In genomic region chr10:113740850-113741249, GRCh38 we compare ENCODE assay signal across 39 cellular contexts. TPM values are rescaled to one million over a fixed set of nuclear protein-coding genes. Genes with fewer than 3 reads are reported as not detected.
"Had no signal": no experiment of that assay in that cellular context is flagged by ENCODE, and none has a peak within 500 bp of the region (broad histone marks: within the 10 kb centered on the region; RNA-seq: fewer than 3 reads in every experiment).

No MANE protein-coding gene starts in this region.

- H3K4me3 ChIP-seq: adrenal gland, cardiac muscle cell had no signal

- H3K36me3 ChIP-seq: adrenal gland, cardiac muscle cell had no signal

- DNase-seq: activated B cell treated with CpG ODN at 0.5 μM for 24 hours; activated CD4-positive, alpha-beta memory T cell treated with anti-CD3 and anti-CD28 coated beads for 36 hours; activated CD4-positive, alpha-beta T cell treated with anti-CD3 and anti-CD28 coated beads for 4 hours; activated CD4-positive, alpha-beta T cell treated with anti-CD3 and anti-CD28 coated beads, Interleukin-2, amount 10 ng/mL, durations not matched to agents 24 days and 14 days; activated CD4-positive, alpha-beta T cell treated with anti-CD3 and anti-CD28 coated beads, Interleukin-2, amount 50 U/mL, for 1 hour; activated CD4-positive, alpha-beta T cell treated with anti-CD3 and anti-CD28 coated beads, Interleukin-2, amount 50 U/mL, for 4 hours; activated CD4-positive, CD25-positive, alpha-beta regulatory T cell treated with anti-CD3 and anti-CD28 coated beads, Interleukin-2, amount 50 U/mL, for 72 hours; activated CD8-positive, alpha-beta memory T cell treated with anti-CD3 and anti-CD28 coated beads, Interleukin-2, amount 50 U/mL, for 4 hours; activated CD8-positive, alpha-beta T cell treated with anti-CD3 and anti-CD28 coated beads for 36 hours; activated effector memory CD4-positive, alpha-beta T cell treated with anti-CD3 and anti-CD28 coated beads, Interleukin-2, amount 50 U/mL, for 16 hours; activated gamma-delta T cell treated with Interleukin-2 at 50 U/mL for 16 hours; activated naive CD4-positive, alpha-beta T cell treated with anti-CD3 and anti-CD28 coated beads for 36 hours; activated naive CD4-positive, alpha-beta T cell treated with anti-CD3 and anti-CD28 coated beads, Interleukin-2, amount 50 U/mL, for 16 hours; activated naive CD8-positive, alpha-beta T cell treated with anti-CD3 and anti-CD28 coated beads for 36 hours; activated T-cell treated with anti-CD3 and anti-CD28 coated beads for 4 hours; activated T-cell treated with anti-CD3 and anti-CD28 coated beads, Interleukin-2, amount 50 U/mL, for 1 hour; activated T-cell treated with anti-CD3 and anti-CD28 coated beads, Interleukin-2, amount 50 U/mL, for 4 hours; activated T-cell treated with anti-CD3 and anti-CD28 coated beads, Interleukin-2, amount 50 U/mL, for 72 hours; adrenal gland; amniotic stem cell; aorta; caudate nucleus; cerebellar nuclear complex; SW 1271; T-helper 1 cell; T-helper 2 cell; T-helper 9 cell had no signal

- H3K9me3 ChIP-seq: adrenal gland had no signal

- H3K9me3 Mint-ChIP-seq: activated B cell treated with CpG ODN at 0.5 μM for 24 hours; activated CD4-positive, alpha-beta memory T cell treated with anti-CD3 and anti-CD28 coated beads for 36 hours; activated CD8-positive, alpha-beta T cell treated with anti-CD3 and anti-CD28 coated beads for 36 hours; activated naive CD4-positive, alpha-beta T cell treated with anti-CD3 and anti-CD28 coated beads for 36 hours; activated naive CD4-positive, alpha-beta T cell treated with anti-CD3 and anti-CD28 coated beads, Interleukin-2, amount 50 U/mL, for 72 hours; activated naive CD8-positive, alpha-beta T cell treated with anti-CD3 and anti-CD28 coated beads for 36 hours; activated T-cell treated with anti-CD3 and anti-CD28 coated beads, Interleukin-2, amount 50 U/mL, for 4 hours; activated T-helper 1 cell treated with anti-CD3 and anti-CD28 coated beads, Interleukin-12 subunit alpha, Interleukin-12 subunit beta, Interleukin-2, Interleukin-4 antibody, amounts not matched to agents 30 ng/mL and 10 ng/mL and 1 ng/mL, durations not matched to agents 14 hours and 24 hours and 36 hours; activated T-helper 17 cell treated with anti-CD3 and anti-CD28 coated beads, Interleukin-2, amount 50 U/mL, for 72 hours; central memory CD8-positive, alpha-beta T cell; T-helper 1 cell treated with Interleukin-12 subunit alpha and Interleukin-12 subunit beta and Interleukin-4 antibody, amounts not matched to agents 30 μg/mL and 1 μg/mL, for 36 hours; T-helper 2 cell treated with Interferon-gamma antibody and Interleukin-4, amounts not matched to agents 5 μg/mL and 100 μg/mL, for 36 hours had no signal

- H3K36me3 Mint-ChIP-seq: activated CD4-positive, alpha-beta memory T cell treated with anti-CD3 and anti-CD28 coated beads for 36 hours; activated naive CD4-positive, alpha-beta T cell treated with anti-CD3 and anti-CD28 coated beads, Interleukin-2, amount 50 U/mL, for 72 hours; activated naive CD8-positive, alpha-beta T cell treated with anti-CD3 and anti-CD28 coated beads for 36 hours; brain had no signal

- H3K4me3 Mint-ChIP-seq: activated B cell treated with CpG ODN at 0.5 μM for 24 hours; activated CD4-positive, alpha-beta memory T cell treated with anti-CD3 and anti-CD28 coated beads for 36 hours; activated CD4-positive, alpha-beta T cell treated with anti-CD3 and anti-CD28 coated beads, Interleukin-2, amount 10 ng/mL, durations not matched to agents 24 days and 14 days; activated CD8-positive, alpha-beta T cell treated with anti-CD3 and anti-CD28 coated beads for 36 hours; activated naive CD4-positive, alpha-beta T cell treated with anti-CD3 and anti-CD28 coated beads for 36 hours; activated naive CD8-positive, alpha-beta T cell treated with anti-CD3 and anti-CD28 coated beads for 36 hours; activated T-cell treated with anti-CD3 and anti-CD28 coated beads, Interleukin-2, amount 50 U/mL, for 4 hours; activated T-cell treated with anti-CD3 and anti-CD28 coated beads, Interleukin-2, amount 50 U/mL, for 72 hours; activated T-helper 1 cell treated with anti-CD3 and anti-CD28 coated beads, Interleukin-12 subunit alpha, Interleukin-12 subunit beta, Interleukin-2, Interleukin-4 antibody, amounts not matched to agents 30 ng/mL and 10 ng/mL and 1 ng/mL, durations not matched to agents 14 hours and 24 hours and 36 hours; activated T-helper 17 cell treated with anti-CD3 and anti-CD28 coated beads, Interleukin-2, amount 50 U/mL, for 72 hours; brain; central memory CD8-positive, alpha-beta T cell; T-helper 1 cell treated with Interleukin-12 subunit alpha and Interleukin-12 subunit beta and Interleukin-4 antibody, amounts not matched to agents 30 μg/mL and 1 μg/mL, for 36 hours; T-helper 2 cell treated with Interferon-gamma antibody and Interleukin-4, amounts not matched to agents 5 μg/mL and 100 μg/mL, for 36 hours had no signal

- H3K4me1 Mint-ChIP-seq: activated B cell treated with CpG ODN at 0.5 μM for 24 hours; activated CD4-positive, alpha-beta T cell treated with anti-CD3 and anti-CD28 coated beads, Interleukin-2, amount 10 ng/mL, durations not matched to agents 24 days and 14 days; activated naive CD8-positive, alpha-beta T cell treated with anti-CD3 and anti-CD28 coated beads for 36 hours; activated T-helper 17 cell treated with anti-CD3 and anti-CD28 coated beads, Interleukin-2, amount 50 U/mL, for 72 hours; central memory CD8-positive, alpha-beta T cell had no signal

- H3K27me3 ChIP-seq: adrenal gland had no signal

- H3K27ac Mint-ChIP-seq: activated B cell treated with CpG ODN at 0.5 μM for 24 hours; activated CD4-positive, alpha-beta memory T cell treated with anti-CD3 and anti-CD28 coated beads for 36 hours; activated CD4-positive, alpha-beta T cell treated with anti-CD3 and anti-CD28 coated beads, Interleukin-2, amount 10 ng/mL, durations not matched to agents 24 days and 14 days; activated CD8-positive, alpha-beta T cell treated with anti-CD3 and anti-CD28 coated beads for 36 hours; activated naive CD4-positive, alpha-beta T cell treated with anti-CD3 and anti-CD28 coated beads for 36 hours; activated naive CD4-positive, alpha-beta T cell treated with anti-CD3 and anti-CD28 coated beads, Interleukin-2, amount 50 U/mL, for 72 hours; activated naive CD8-positive, alpha-beta T cell treated with anti-CD3 and anti-CD28 coated beads for 36 hours; activated T-cell treated with anti-CD3 and anti-CD28 coated beads, Interleukin-2, amount 50 U/mL, for 72 hours; activated T-helper 1 cell treated with anti-CD3 and anti-CD28 coated beads, Interleukin-12 subunit alpha, Interleukin-12 subunit beta, Interleukin-2, Interleukin-4 antibody, amounts not matched to agents 30 ng/mL and 10 ng/mL and 1 ng/mL, durations not matched to agents 14 hours and 24 hours and 36 hours; activated T-helper 17 cell treated with anti-CD3 and anti-CD28 coated beads, Interleukin-2, amount 50 U/mL, for 72 hours; brain; T-helper 1 cell treated with Interleukin-12 subunit alpha and Interleukin-12 subunit beta and Interleukin-4 antibody, amounts not matched to agents 30 μg/mL and 1 μg/mL, for 36 hours; T-helper 2 cell treated with Interferon-gamma antibody and Interleukin-4, amounts not matched to agents 5 μg/mL and 100 μg/mL, for 36 hours had no signal

- H3K27ac ChIP-seq: adrenal gland, cardiac muscle cell, VCaP had no signal

- ATAC-seq: activated CD8-positive, alpha-beta T cell treated with anti-CD3 and anti-CD28 coated beads for 36 hours; activated naive CD4-positive, alpha-beta T cell treated with anti-CD3 and anti-CD28 coated beads, Interleukin-2, amount 50 U/mL, for 72 hours; activated T-cell treated with anti-CD3 and anti-CD28 coated beads, Interleukin-2, amount 50 U/mL, for 4 hours; activated T-cell treated with anti-CD3 and anti-CD28 coated beads, Interleukin-2, amount 50 U/mL, for 72 hours; activated T-helper 17 cell treated with anti-CD3 and anti-CD28 coated beads, Interleukin-2, amount 50 U/mL, for 72 hours had no signal

- H3K4me1 ChIP-seq: adrenal gland had no signal

RNA-seq across cellular contexts. Expression of gene PLEKHS1, which starts 10.6 kb away (rescaled TPM):
- total RNA-seq: activated B cell treated with CpG ODN at 0.5 μM for 24 hours; activated CD4-positive, alpha-beta memory T cell treated with anti-CD3 and anti-CD28 coated beads for 36 hours; activated CD4-positive, alpha-beta T cell treated with anti-CD3 and anti-CD28 coated beads, Interleukin-2, amount 10 ng/mL, durations not matched to agents 24 days and 14 days; activated CD8-positive, alpha-beta memory T cell treated with anti-CD3 and anti-CD28 coated beads for 36 hours; activated CD8-positive, alpha-beta T cell treated with anti-CD3 and anti-CD28 coated beads for 36 hours; activated naive CD4-positive, alpha-beta T cell treated with anti-CD3 and anti-CD28 coated beads for 36 hours; activated naive CD4-positive, alpha-beta T cell treated with anti-CD3 and anti-CD28 coated beads, Interleukin-2, amount 50 U/mL, for 72 hours; activated T-cell treated with anti-CD3 and anti-CD28 coated beads, Interleukin-2, amount 50 U/mL, for 4 hours; activated T-cell treated with anti-CD3 and anti-CD28 coated beads, Interleukin-2, amount 50 U/mL, for 72 hours; activated T-helper 17 cell treated with anti-CD3 and anti-CD28 coated beads, Interleukin-2, amount 50 U/mL, for 72 hours; adrenal gland; astrocyte; bronchial epithelial cell; cardiac muscle cell had no signal
- polyA plus RNA-seq: cardiac muscle cell had no signal
